In the genomic region with DNA sequence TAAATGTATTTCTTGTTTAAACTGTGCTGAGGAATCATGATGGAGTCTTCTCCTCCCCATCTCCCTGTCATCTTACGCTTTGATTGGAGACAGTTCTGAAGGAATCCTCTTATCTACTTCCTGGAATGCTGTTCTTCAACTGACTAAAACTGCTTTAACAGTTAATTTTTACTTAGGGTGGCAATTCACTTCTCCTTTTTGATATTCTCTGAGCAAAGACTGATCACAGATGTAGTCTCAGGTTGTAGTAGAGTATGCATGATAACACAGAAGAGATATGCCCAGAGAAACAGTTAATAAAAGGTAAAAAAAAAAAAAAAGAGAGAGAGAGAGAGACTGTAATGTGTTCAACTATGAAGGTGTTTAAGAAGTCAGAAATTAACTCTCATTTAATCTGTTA, we compare ENCODE assay signal across 21 cellular contexts. TPM values are rescaled to one million over a fixed set of nuclear protein-coding genes. Genes with fewer than 3 reads are reported as not detected.
"Had no signal": no experiment of that assay in that cellular context is flagged by ENCODE, and none has a peak within 500 bp of the region (broad histone marks: within the 10 kb centered on the region; RNA-seq: fewer than 3 reads in every experiment).

No MANE protein-coding gene starts in this region.

- DNase-seq: activated CD4-positive, alpha-beta memory T cell treated with anti-CD3 and anti-CD28 coated beads for 36 hours; activated CD4-positive, alpha-beta T cell treated with anti-CD3 and anti-CD28 coated beads for 48 hours; activated naive CD4-positive, alpha-beta T cell treated with anti-CD3 and anti-CD28 coated beads for 36 hours; activated naive CD8-positive, alpha-beta T cell treated with anti-CD3 and anti-CD28 coated beads, Interleukin-2, amount 10 ng/mL, durations not matched to agents 7 days and 5 days; activated T-cell treated with anti-CD3 and anti-CD28 coated beads, Interleukin-2, amount 50 U/mL, for 48 hours; amniotic stem cell; effector CD8-positive, alpha-beta T cell; foreskin keratinocyte; kidney glomerular epithelial cell; left lung; midbrain; pancreas; right cardiac atrium; stimulated activated CD4-positive, alpha-beta T cell treated with anti-CD3 and anti-CD28 coated beads, Interleukin-4, amount 100 ng/mL, for 4 hours; stomach; T-helper 1 cell; T-helper 9 cell had no signal

- H3K27ac Mint-ChIP-seq: activated CD4-positive, alpha-beta memory T cell treated with anti-CD3 and anti-CD28 coated beads for 36 hours; activated naive CD4-positive, alpha-beta T cell treated with anti-CD3 and anti-CD28 coated beads for 36 hours; activated naive CD8-positive, alpha-beta T cell treated with anti-CD3 and anti-CD28 coated beads, Interleukin-2, amount 10 ng/mL, durations not matched to agents 7 days and 5 days; nephron had no signal

- H3K4me1 Mint-ChIP-seq: nephron had no signal

- H3K27me3 Mint-ChIP-seq: activated CD4-positive, alpha-beta memory T cell treated with anti-CD3 and anti-CD28 coated beads for 36 hours; activated naive CD8-positive, alpha-beta T cell treated with anti-CD3 and anti-CD28 coated beads, Interleukin-2, amount 10 ng/mL, durations not matched to agents 7 days and 5 days had no signal

- H3K9me3 Mint-ChIP-seq: activated CD4-positive, alpha-beta memory T cell treated with anti-CD3 and anti-CD28 coated beads for 36 hours; activated naive CD4-positive, alpha-beta T cell treated with anti-CD3 and anti-CD28 coated beads for 36 hours had no signal

- H3K4me3 Mint-ChIP-seq: activated CD4-positive, alpha-beta memory T cell treated with anti-CD3 and anti-CD28 coated beads for 36 hours; activated naive CD4-positive, alpha-beta T cell treated with anti-CD3 and anti-CD28 coated beads for 36 hours; activated naive CD8-positive, alpha-beta T cell treated with anti-CD3 and anti-CD28 coated beads, Interleukin-2, amount 10 ng/mL, durations not matched to agents 7 days and 5 days; nephron had no signal

- ATAC-seq: foreskin keratinocyte, left lung, pancreas, right cardiac atrium had no signal

RNA-seq across cellular contexts. Expression of a gene that starts 1.4 kb away (rescaled TPM):
- total RNA-seq: activated CD4-positive, alpha-beta memory T cell treated with anti-CD3 and anti-CD28 coated beads for 36 hours; activated naive CD4-positive, alpha-beta T cell treated with anti-CD3 and anti-CD28 coated beads for 36 hours; activated naive CD8-positive, alpha-beta T cell treated with anti-CD3 and anti-CD28 coated beads, Interleukin-2, amount 10 ng/mL, durations not matched to agents 7 days and 5 days; chondrocyte; foreskin keratinocyte; pulmonary artery endothelial cell; suprapubic skin had no signal

RNA-seq across cellular contexts. Expression of a gene that starts 10.6 kb away (rescaled TPM):
- total RNA-seq: chondrocyte had no signal

RNA-seq across cellular contexts. Expression of a gene that starts 20.7 kb away (rescaled TPM):
- total RNA-seq: chondrocyte had no signal
